Comparison of ENCODE assay signal across 8 cellular contexts in the genomic region with DNA sequence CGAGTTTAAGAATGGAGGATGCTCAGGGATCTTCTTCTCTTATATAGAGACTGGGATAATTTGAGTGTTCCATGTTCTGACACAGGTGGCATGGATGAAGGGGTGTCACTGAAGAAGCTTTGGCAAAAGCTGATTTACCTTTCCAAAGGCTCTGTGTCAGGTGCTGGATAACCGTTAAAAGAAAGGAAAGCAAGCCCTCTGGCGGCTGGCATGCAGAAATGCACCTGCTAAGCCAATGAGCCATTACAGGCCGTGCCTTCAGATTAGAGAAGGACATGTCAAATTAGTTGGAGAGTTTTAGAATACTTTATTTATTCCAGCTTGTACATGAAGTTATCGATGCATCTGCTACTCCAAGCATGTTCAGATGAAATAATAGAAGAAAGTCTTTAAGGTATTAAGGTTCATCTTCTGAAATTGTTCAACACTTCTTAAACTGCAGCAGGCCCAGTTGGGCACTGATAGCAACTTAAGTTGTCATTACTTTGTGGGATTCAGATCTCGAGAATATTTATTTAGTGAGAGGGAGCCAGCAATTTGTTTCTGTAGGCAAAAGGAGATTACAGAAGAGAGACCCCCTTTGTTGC.
DNase-seq lines count a peak whose midpoint lies in the region; ATAC-seq and TF ChIP-seq lines count a peak whose summit lies in the region.

No MANE protein-coding gene starts in this region.

- H3K27me3 ChIP-seq in KMS-11 (ENCODE audit: insufficient read depth, low read depth) (no peaks in the 10 kb centered on the region), neural progenitor cell (no peaks in the 10 kb centered on the region)

- no peak for TF ChIP-seq POLR2A in erythroblast (IDR thresholded peaks at IDR 0.05; ENCODE audit: low read length)

- H3K9me3 Mint-ChIP-seq in neural progenitor cell = no peaks in the 10 kb centered on the region

- H3F3A ChIP-seq in neural progenitor cell (ENCODE audit: low read depth) = peaks cover 33% of the 10 kb centered on the region

- H3K36me3 Mint-ChIP-seq in neural progenitor cell = no peaks in the 10 kb centered on the region

- H3K4me2 ChIP-seq in KMS-11 = no peak overlapping the region
- H3K4me2 ChIP-seq in neural progenitor cell = peak overlapping the region; percentile 65

- H3K9ac ChIP-seq in KMS-11 (no peak overlapping the region), neural progenitor cell (no peak overlapping the region)

- H3K4me1 ChIP-seq in KMS-11 (ENCODE audit: low read depth, poor library complexity, severe bottlenecking) (no peaks in the 10 kb centered on the region), neural progenitor cell (peaks cover 30% of the 10 kb centered on the region)

- H3K4me3 ChIP-seq in KMS-11 (IDR thresholded peaks at IDR 0.05; ENCODE audit: insufficient read depth, low read depth, low read length) = no peak overlapping the region
- no peak overlapping the region for H3K4me3 ChIP-seq in neural progenitor cell

- H3K27ac ChIP-seq in KMS-11 (no peak overlapping the region), neural progenitor cell (no peak overlapping the region)

- no peak overlapping the region for H2AFZ ChIP-seq in KMS-11 (ENCODE audit: low read depth)
- no peak overlapping the region for H2AFZ ChIP-seq in neural progenitor cell (replicated peaks)

- DNase-seq in A172 (ENCODE audit: low spot score) = peak; percentile 22
- DNase-seq in ELR (ENCODE audit: low read depth) = peak; percentile 61
- peak; percentile 15 for DNase-seq in H4 (ENCODE audit: low spot score)
- DNase-seq in erythroblast (lab: John Stamatoyannopoulos, UW) = peak; percentile 10 to 48
- peak; percentile 81 for DNase-seq in neural progenitor cell (ENCODE audit: low spot score)

- ATAC-seq in SK-N-SH treated with all-trans-retinoic acid at 6 μM for 48 hours = peak; percentile 94
- no peak for ATAC-seq in GM19467 (IDR thresholded peaks at IDR 0.05; ENCODE audit: unreplicated experiment)

- H3K9me3 ChIP-seq in neural progenitor cell (ENCODE audit: low read depth) = no peaks in the 10 kb centered on the region

- H3K27ac Mint-ChIP-seq in neural progenitor cell = no peak overlapping the region

- H4K20me1 ChIP-seq in KMS-11 (ENCODE audit: insufficient read depth) = no peaks in the 10 kb centered on the region
- no peaks in the 10 kb centered on the region for H4K20me1 ChIP-seq in neural progenitor cell (ENCODE audit: low read depth)

- H3K36me3 ChIP-seq in KMS-11 (ENCODE audit: insufficient read depth) = no peaks in the 10 kb centered on the region
- no peaks in the 10 kb centered on the region for H3K36me3 ChIP-seq in neural progenitor cell

- H3K27me3 Mint-ChIP-seq in neural progenitor cell (ENCODE audit: insufficient read depth, low read depth) = no peaks in the 10 kb centered on the region

- no peaks in the 10 kb centered on the region for H3K79me2 ChIP-seq in KMS-11 (ENCODE audit: insufficient read depth, low read depth)
- no peaks in the 10 kb centered on the region for H3K79me2 ChIP-seq in neural progenitor cell (ENCODE audit: low read depth)

- H3K4me1 Mint-ChIP-seq in neural progenitor cell = peaks cover 6% of the 10 kb centered on the region

- TF ChIP-seq CTCF in KMS-11 (conservative IDR thresholded peaks at IDR 0.05; ENCODE audit: low read depth, low read length) = peak; percentile 94
- TF ChIP-seq CTCF in neural progenitor cell (IDR thresholded peaks at IDR 0.05) = peak; percentile 98

- no peak overlapping the region for H3K4me3 Mint-ChIP-seq in neural progenitor cell

TF ChIP-seq in SK-N-SH treated with all-trans-retinoic acid at 6 μM for 48 hours, 23 proteins besides CTCF, POLR2A, EP300 and RAD21:
- TF ChIP-seq ZNF565 (CRISPR knock-in tag; conservative IDR thresholded peaks at IDR 0.05; ENCODE audit: low read depth) = no peak
- TF ChIP-seq POU6F1 (CRISPR knock-in tag; IDR thresholded peaks at IDR 0.05; ENCODE audit: borderline replicate concordance, low read depth) = no peak
- no peak for TF ChIP-seq CSRNP3 (CRISPR knock-in tag; IDR thresholded peaks at IDR 0.05)
- no peak for TF ChIP-seq ARNTL (CRISPR knock-in tag; IDR thresholded peaks at IDR 0.05; ENCODE audit: borderline replicate concordance, low read depth)
- no peak for TF ChIP-seq ISL1 (CRISPR knock-in tag; IDR thresholded peaks at IDR 0.05)
- TF ChIP-seq OSR1 (CRISPR knock-in tag; IDR thresholded peaks at IDR 0.05) = no peak
- TF ChIP-seq ZFP3 (CRISPR knock-in tag; IDR thresholded peaks at IDR 0.05) = no peak
- no peak for TF ChIP-seq ZC3H10 (CRISPR knock-in tag; IDR thresholded peaks at IDR 0.05)
- no peak for TF ChIP-seq ZNF8 (CRISPR knock-in tag; IDR thresholded peaks at IDR 0.05)
- TF ChIP-seq, protein P1, sequence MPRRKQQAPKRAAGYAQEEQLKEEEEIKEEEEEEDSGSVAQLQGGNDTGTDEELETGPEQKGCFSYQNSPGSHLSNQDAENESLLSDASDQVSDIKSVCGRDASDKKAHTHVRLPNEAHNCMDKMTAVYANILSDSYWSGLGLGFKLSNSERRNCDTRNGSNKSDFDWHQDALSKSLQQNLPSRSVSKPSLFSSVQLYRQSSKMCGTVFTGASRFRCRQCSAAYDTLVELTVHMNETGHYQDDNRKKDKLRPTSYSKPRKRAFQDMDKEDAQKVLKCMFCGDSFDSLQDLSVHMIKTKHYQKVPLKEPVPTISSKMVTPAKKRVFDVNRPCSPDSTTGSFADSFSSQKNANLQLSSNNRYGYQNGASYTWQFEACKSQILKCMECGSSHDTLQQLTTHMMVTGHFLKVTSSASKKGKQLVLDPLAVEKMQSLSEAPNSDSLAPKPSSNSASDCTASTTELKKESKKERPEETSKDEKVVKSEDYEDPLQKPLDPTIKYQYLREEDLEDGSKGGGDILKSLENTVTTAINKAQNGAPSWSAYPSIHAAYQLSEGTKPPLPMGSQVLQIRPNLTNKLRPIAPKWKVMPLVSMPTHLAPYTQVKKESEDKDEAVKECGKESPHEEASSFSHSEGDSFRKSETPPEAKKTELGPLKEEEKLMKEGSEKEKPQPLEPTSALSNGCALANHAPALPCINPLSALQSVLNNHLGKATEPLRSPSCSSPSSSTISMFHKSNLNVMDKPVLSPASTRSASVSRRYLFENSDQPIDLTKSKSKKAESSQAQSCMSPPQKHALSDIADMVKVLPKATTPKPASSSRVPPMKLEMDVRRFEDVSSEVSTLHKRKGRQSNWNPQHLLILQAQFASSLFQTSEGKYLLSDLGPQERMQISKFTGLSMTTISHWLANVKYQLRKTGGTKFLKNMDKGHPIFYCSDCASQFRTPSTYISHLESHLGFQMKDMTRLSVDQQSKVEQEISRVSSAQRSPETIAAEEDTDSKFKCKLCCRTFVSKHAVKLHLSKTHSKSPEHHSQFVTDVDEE (CRISPR knock-in tag; IDR thresholded peaks at IDR 0.05) = no peak

Comparison
In these comparisons a context has a peak if more than half of its experiments do, and no peak if none do; other contexts are left out.
1. DNase-seq: peak in every context shown above with its lines; median percentile 81 in neural progenitor cell; 61 in ELR; 29 in erythroblast; 22 in A172; 15 in H4.